Comparison of ENCODE assay signal across 8 cellular contexts in the genomic region with DNA sequence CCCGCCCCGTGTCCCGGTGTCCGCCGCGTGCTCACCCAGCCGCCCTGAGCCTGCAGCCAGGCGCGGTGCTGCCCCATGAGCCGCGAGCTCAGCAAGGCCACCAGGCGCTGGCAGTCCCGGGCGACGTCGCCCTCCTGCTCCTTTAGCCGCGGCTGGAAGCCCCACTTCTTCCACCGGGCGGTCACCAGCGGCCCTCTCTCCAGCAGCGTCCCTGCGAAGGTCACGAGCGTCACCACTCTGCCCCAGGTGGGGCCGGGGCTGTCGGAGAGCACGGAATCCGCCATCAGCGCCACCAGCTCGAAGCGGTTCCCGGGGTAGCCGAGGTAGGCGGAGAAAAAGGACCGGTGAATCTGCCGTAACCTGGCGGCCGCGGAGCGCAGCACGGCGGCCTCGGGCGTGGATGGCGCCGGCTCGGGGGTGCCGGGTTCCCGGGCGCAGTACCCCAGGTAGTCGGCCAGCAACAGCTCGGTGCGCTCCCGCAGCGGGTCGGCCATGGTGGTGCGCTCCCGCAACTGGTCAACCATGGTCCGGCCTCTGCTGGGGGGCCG. TPM values are rescaled to one million over a fixed set of nuclear protein-coding genes. Genes with fewer than 3 reads are reported as not detected.
DNase-seq lines count a peak whose midpoint lies in the region; ATAC-seq and TF ChIP-seq lines count a peak whose summit lies in the region.
"Had no signal": no experiment of that assay in that cellular context is flagged by ENCODE, and none has a peak within 500 bp of the region (broad histone marks: within the 10 kb centered on the region; RNA-seq: fewer than 3 reads in every experiment).

No MANE protein-coding gene starts in this region.

- H3K4me1 ChIP-seq in osteoblast (ENCODE audit: insufficient read depth, low read length): no peaks in the 10 kb centered on the region
- H3K4me1 ChIP-seq in mesendoderm (ENCODE audit: control insufficient read depth, low read depth, low read length): peaks cover 8% of the 10 kb centered on the region

- no peak for TF ChIP-seq CTCF in osteoblast (IDR thresholded peaks at IDR 0.05; ENCODE audit: extremely low read depth, low read depth, low read length)

- no peak overlapping the region for H3K23ac ChIP-seq in mesendoderm (ENCODE audit: low read length)

- no peaks in the 10 kb centered on the region for H3K79me2 ChIP-seq in osteoblast (ENCODE audit: insufficient read depth, low read length)
- no peaks in the 10 kb centered on the region for H3K79me2 ChIP-seq in mesendoderm (ENCODE audit: control insufficient read depth, insufficient read depth, low read length)

- H3K9me3 Mint-ChIP-seq in effector memory CD8-positive, alpha-beta T cell: no peaks in the 10 kb centered on the region

- ATAC-seq in HG02642 (IDR thresholded peaks at IDR 0.05; ENCODE audit: poor library complexity, unreplicated experiment): peak; percentile 35
- ATAC-seq in effector memory CD8-positive, alpha-beta T cell (replicated peaks): peak; percentile 83
- ATAC-seq in GM18870 (IDR thresholded peaks at IDR 0.05; ENCODE audit: unreplicated experiment): no peak

- peak; percentile 51 for DNase-seq in activated CD4-positive, alpha-beta T cell treated with anti-CD3 and anti-CD28 coated beads, Interleukin-2, amount 50 U/mL, for 1 hour
- peak; percentile 8 to 21 (median 12) for DNase-seq in effector memory CD8-positive, alpha-beta T cell
- DNase-seq in osteoblast (ENCODE audit: insufficient read length, low spot score, missing footprints): peak; percentile 77
- DNase-seq in mesendoderm: no peak
- no peak for DNase-seq in NK-92 treated with Interleukin-12 subunit alpha and Interleukin-12 subunit beta, amount 100 ng/mL, for 24 hours (lab: John Stamatoyannopoulos, UW)

- H3K36me3 Mint-ChIP-seq in effector memory CD8-positive, alpha-beta T cell (ENCODE audit: insufficient read depth): peaks cover 3% of the 10 kb centered on the region

- H4K5ac ChIP-seq in mesendoderm (ENCODE audit: low read length): no peak overlapping the region

- peak overlapping the region; percentile 61 to 68 for H3K4me3 Mint-ChIP-seq in effector memory CD8-positive, alpha-beta T cell

- H2BK120ac ChIP-seq in mesendoderm (ENCODE audit: low read depth, low read length): no peak overlapping the region

- H4K8ac ChIP-seq in mesendoderm (ENCODE audit: low read depth, low read length): no peak overlapping the region

- no peak overlapping the region for H3K18ac ChIP-seq in mesendoderm (ENCODE audit: low read length)

- no peak overlapping the region for H3K27ac Mint-ChIP-seq in effector memory CD8-positive, alpha-beta T cell

- no peak overlapping the region for H2AK5ac ChIP-seq in mesendoderm (ENCODE audit: low read length)

- H3K36me3 ChIP-seq in osteoblast (ENCODE audit: insufficient read depth, low read length) (no peaks in the 10 kb centered on the region), mesendoderm (ENCODE audit: control insufficient read depth, insufficient read depth, low read length) (no peaks in the 10 kb centered on the region)

- no peaks in the 10 kb centered on the region for H3K9me3 ChIP-seq in osteoblast (ENCODE audit: low read depth, low read length)

- H3K4me3 ChIP-seq in osteoblast (ENCODE audit: insufficient read depth, low read length) (peak overlapping the region; percentile 64), mesendoderm (ENCODE audit: low read length) (no peak overlapping the region)

- H3K27me3 ChIP-seq in osteoblast (ENCODE audit: insufficient read depth, low read length) (peaks cover 41% of the 10 kb centered on the region), mesendoderm (ENCODE audit: insufficient read depth, low read length, poor library complexity) (no peaks in the 10 kb centered on the region)

- H3K56ac ChIP-seq in mesendoderm (ENCODE audit: low read length): no peak overlapping the region

- H2AFZ ChIP-seq in osteoblast (ENCODE audit: low read length): peak overlapping the region; percentile 82

- peaks cover 2 to 4% of the 10 kb centered on the region in 2 donors for H3K4me1 Mint-ChIP-seq in effector memory CD8-positive, alpha-beta T cell (ENCODE audit: low read depth in 2 of 2)

- H3K79me1 ChIP-seq in mesendoderm (ENCODE audit: low read length): no peaks in the 10 kb centered on the region

- no CpG with 5 or more reads among the region's 61 CpGs for WGBS in mesendoderm (ENCODE audit: extremely low coverage, insufficient coverage, low lambda C conversion rate)

- H2BK5ac ChIP-seq in mesendoderm (ENCODE audit: low read length): no peak overlapping the region

- peak overlapping the region; percentile 76 for H3K4me2 ChIP-seq in osteoblast (ENCODE audit: insufficient read depth, low read length)
- no peak overlapping the region for H3K4me2 ChIP-seq in mesendoderm (ENCODE audit: low read length)

- H3K27ac ChIP-seq in osteoblast (ENCODE audit: low read depth, low read length): no peak overlapping the region
- no peak overlapping the region for H3K27ac ChIP-seq in mesendoderm (ENCODE audit: low read depth, low read length)

- peaks cover 27 to 34% of the 10 kb centered on the region in 2 donors for H3K27me3 Mint-ChIP-seq in effector memory CD8-positive, alpha-beta T cell

- H3K4ac ChIP-seq in mesendoderm (ENCODE audit: low read depth, low read length): no peak overlapping the region

- no peak overlapping the region for H2BK15ac ChIP-seq in mesendoderm (replicated peaks; ENCODE audit: low read depth)

- no peak overlapping the region for H3K9ac ChIP-seq in mesendoderm (ENCODE audit: low read length)

- H4K20me1 ChIP-seq in osteoblast (ENCODE audit: insufficient read depth, low read length): no peaks in the 10 kb centered on the region

RNA-seq across cellular contexts. Expression of gene BCL2L10, which starts 0.3 kb away (rescaled TPM):
- not detected in 2 replicates for total RNA-seq in osteoblast
- polyA plus RNA-seq in mesendoderm (2013, experiment 1 of 2): 0.49 TPM
- polyA plus RNA-seq in mesendoderm (2013, experiment 2 of 2): 0.46 TPM
- total RNA-seq: T-helper 1 cell treated with Interleukin-12 subunit alpha and Interleukin-12 subunit beta and Interleukin-4 antibody, amounts not matched to agents 30 ng/mL and 1 ng/mL, for 36 hours had no signal

Comparison
In these comparisons a context has a peak if more than half of its experiments do, and no peak if none do; other contexts are left out.
1. DNase-seq: peak in activated CD4-positive, alpha-beta T cell treated with anti-CD3 and anti-CD28 coated beads, Interleukin-2, amount 50 U/mL, for 1 hour (single experiment), effector memory CD8-positive, alpha-beta T cell (3 of 3) and osteoblast (single experiment); none in mesendoderm (single experiment) and NK-92 treated with Interleukin-12 subunit alpha and Interleukin-12 subunit beta, amount 100 ng/mL, for 24 hours (single experiment).